Comparison of ENCODE assay signal across 20 cellular contexts in the genomic region with DNA sequence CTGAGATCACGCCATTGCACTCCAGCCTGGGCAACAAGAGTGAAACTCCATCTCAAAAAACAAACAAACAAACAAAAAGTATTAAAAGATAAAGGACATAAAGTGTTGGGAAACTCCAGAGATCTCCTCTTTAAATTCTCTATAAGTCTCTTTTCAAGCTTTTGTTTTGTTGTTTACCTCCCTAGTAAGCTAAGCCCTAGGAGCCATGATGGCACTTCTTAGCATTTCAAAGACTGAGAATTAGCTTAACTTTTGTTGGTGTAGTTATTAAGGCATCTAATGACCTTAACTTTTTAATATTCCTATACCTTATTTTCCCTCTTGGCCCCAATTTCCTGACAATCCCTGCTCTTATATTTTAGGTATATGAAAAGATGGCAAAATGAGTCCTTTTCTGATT.
DNase-seq lines count a peak whose midpoint lies in the region; TF ChIP-seq lines count a peak whose summit lies in the region.
"Had no signal": no experiment of that assay in that cellular context is flagged by ENCODE, and none has a peak within 500 bp of the region (broad histone marks: within the 10 kb centered on the region; RNA-seq: fewer than 3 reads in every experiment).

No MANE protein-coding gene starts in this region.

- H3K4me1 Mint-ChIP-seq in T-helper 2 cell treated with Interferon-gamma antibody and Interleukin-4, amounts not matched to agents 5 μg/mL and 100 μg/mL, for 36 hours (ENCODE audit: low read depth): peaks cover 57% of the 10 kb centered on the region
- peaks cover 35% of the 10 kb centered on the region for H3K4me1 Mint-ChIP-seq in dendritic cell treated with granulocyte-macrophage colony-stimulating factor and Interleukin-4, amounts not matched to agents 40 ng/mL and 50 ng/mL, for 4 days (ENCODE audit: low read depth)
- H3K4me1 Mint-ChIP-seq in nephron progenitor cell: peaks cover 49% of the 10 kb centered on the region
- peaks cover 57 to 72% (median 67%) of the 10 kb centered on the region in 3 donors for H3K4me1 Mint-ChIP-seq in CD8-positive, alpha-beta memory T cell

- H3K36me3 Mint-ChIP-seq in T-helper 2 cell treated with Interferon-gamma antibody and Interleukin-4, amounts not matched to agents 5 μg/mL and 100 μg/mL, for 36 hours (ENCODE audit: low read depth): peaks cover 17% of the 10 kb centered on the region
- peaks cover 17% of the 10 kb centered on the region for H3K36me3 Mint-ChIP-seq in dendritic cell treated with granulocyte-macrophage colony-stimulating factor and Interleukin-4, amounts not matched to agents 40 ng/mL and 50 ng/mL, for 4 days (ENCODE audit: low read depth)
- H3K36me3 Mint-ChIP-seq in nephron progenitor cell (ENCODE audit: low read depth): peaks cover 26% of the 10 kb centered on the region
- H3K36me3 Mint-ChIP-seq in CD8-positive, alpha-beta memory T cell: peaks cover 0 to 4% (median 3%) of the 10 kb centered on the region in 3 donors

- peak overlapping the region; percentile 73 for H3K27ac ChIP-seq in HUES48 (ENCODE audit: low read depth, low read length)
- no peak overlapping the region for H3K27ac ChIP-seq in CD8-positive, alpha-beta memory T cell (ENCODE audit: low read depth, low read length)
- H3K27ac ChIP-seq: 22Rv1, HL-60 had no signal

- H3K27me3 ChIP-seq in HUES48 (ENCODE audit: control insufficient read depth, insufficient read depth, low read length): 0 out of 2 replicates have a peak, but pooled peaks cover 5% of the 10 kb centered on the region
- no peaks in the 10 kb centered on the region for H3K27me3 ChIP-seq in CD8-positive, alpha-beta memory T cell (ENCODE audit: insufficient read depth, low read length, poor library complexity, severe bottlenecking)
- H3K27me3 ChIP-seq: BE2C had no signal

- no peak overlapping the region for H3K4me3 ChIP-seq in HUES48 (ENCODE audit: low read depth, low read length)
- no peak overlapping the region for H3K4me3 ChIP-seq in CD8-positive, alpha-beta memory T cell (ENCODE audit: low read length)

- no peaks in the 10 kb centered on the region for H3K9me3 ChIP-seq in HUES48 (ENCODE audit: control insufficient read depth, insufficient read depth, low read length)
- no peaks in the 10 kb centered on the region for H3K9me3 ChIP-seq in CD8-positive, alpha-beta memory T cell (ENCODE audit: low read length)
- H3K9me3 ChIP-seq: BE2C had no signal

- H3K9me3 Mint-ChIP-seq in T-helper 2 cell treated with Interferon-gamma antibody and Interleukin-4, amounts not matched to agents 5 μg/mL and 100 μg/mL, for 36 hours: no peaks in the 10 kb centered on the region
- no peaks in the 10 kb centered on the region for H3K9me3 Mint-ChIP-seq in dendritic cell treated with granulocyte-macrophage colony-stimulating factor and Interleukin-4, amounts not matched to agents 40 ng/mL and 50 ng/mL, for 4 days
- H3K9me3 Mint-ChIP-seq in nephron progenitor cell: no peaks in the 10 kb centered on the region
- H3K9me3 Mint-ChIP-seq in CD8-positive, alpha-beta memory T cell: no peaks in the 10 kb centered on the region
- H3K9me3 Mint-ChIP-seq: CD14-positive monocyte had no signal

- peak overlapping the region; percentile 21 for H3K27ac Mint-ChIP-seq in T-helper 2 cell treated with Interferon-gamma antibody and Interleukin-4, amounts not matched to agents 5 μg/mL and 100 μg/mL, for 36 hours
- peak overlapping the region; percentile 46 for H3K27ac Mint-ChIP-seq in dendritic cell treated with granulocyte-macrophage colony-stimulating factor and Interleukin-4, amounts not matched to agents 40 ng/mL and 50 ng/mL, for 4 days
- peak overlapping the region; percentile 76 for H3K27ac Mint-ChIP-seq in nephron progenitor cell
- no peak overlapping the region for H3K27ac Mint-ChIP-seq in CD8-positive, alpha-beta memory T cell

- H3K4me1 ChIP-seq in HUES48 (ENCODE audit: control insufficient read depth, insufficient read depth, low read length): peaks cover 17% of the 10 kb centered on the region
- peaks cover 61% of the 10 kb centered on the region for H3K4me1 ChIP-seq in CD8-positive, alpha-beta memory T cell (ENCODE audit: insufficient read depth, low read length)

- intact Hi-C loops in dendritic cell treated with granulocyte-macrophage colony-stimulating factor and Interleukin-4, amounts not matched to agents 40 ng/mL and 50 ng/mL, for 4 days (cut with micrococcal nuclease): no loop called here

- no peak overlapping the region for H3K9ac ChIP-seq in HUES48 (ENCODE audit: low read depth, low read length)

- no peak for DNase-seq in T-helper 2 cell treated with Interferon-gamma antibody and Interleukin-4, amounts not matched to agents 5 μg/mL and 100 μg/mL, for 36 hours (ENCODE audit: low spot score)
- DNase-seq in T-helper 2 cell: no peak
- DNase-seq in nephron progenitor cell: no peak
- DNase-seq in NCI-H1694 treated with DMSO at 0.1 percent for 48 hours (lab: John Stamatoyannopoulos, UW): no peak
- no peak for DNase-seq in CD8-positive, alpha-beta memory T cell
- no peak for DNase-seq in NCI-H2029 (lab: John Stamatoyannopoulos, UW)
- DNase-seq: BE2C; NCI-H1092; NCI-H1417 treated with DMSO at 0.1 percent for 48 hours; NCI-H187; NCI-H526; NCI-H82; NK-92 treated with Interleukin-12 subunit alpha and Interleukin-12 subunit beta, amount 100 ng/mL, for 24 hours; PC-3; Right ventricle myocardium superior had no signal

- CTCF ChIA-PET in CD8-positive, alpha-beta memory T cell (lab: Charles Lee): interaction anchor here (5.0 kb wide), 1 partner anchor 34 kb away, joined by 18 read pairs; no protein-coding TSS in a partner anchor

- H3K4me3 Mint-ChIP-seq in T-helper 2 cell treated with Interferon-gamma antibody and Interleukin-4, amounts not matched to agents 5 μg/mL and 100 μg/mL, for 36 hours: no peak overlapping the region
- no peak overlapping the region for H3K4me3 Mint-ChIP-seq in dendritic cell treated with granulocyte-macrophage colony-stimulating factor and Interleukin-4, amounts not matched to agents 40 ng/mL and 50 ng/mL, for 4 days
- H3K4me3 Mint-ChIP-seq in nephron progenitor cell: no peak overlapping the region
- no peak overlapping the region for H3K4me3 Mint-ChIP-seq in CD8-positive, alpha-beta memory T cell
- H3K4me3 Mint-ChIP-seq: CD14-positive monocyte had no signal

- POLR2A ChIA-PET in CD8-positive, alpha-beta memory T cell (lab: Charles Lee): no interaction called here

- H3K36me3 ChIP-seq in HUES48 (ENCODE audit: control insufficient read depth, insufficient read depth, low read length): peaks cover under 1% of the 10 kb centered on the region; the same call in 1 of the 2 replicates
- H3K36me3 ChIP-seq in CD8-positive, alpha-beta memory T cell (ENCODE audit: insufficient read depth, low read length): no peaks in the 10 kb centered on the region

- H3K27me3 Mint-ChIP-seq in T-helper 2 cell treated with Interferon-gamma antibody and Interleukin-4, amounts not matched to agents 5 μg/mL and 100 μg/mL, for 36 hours (ENCODE audit: low read depth): no peaks in the 10 kb centered on the region
- H3K27me3 Mint-ChIP-seq in dendritic cell treated with granulocyte-macrophage colony-stimulating factor and Interleukin-4, amounts not matched to agents 40 ng/mL and 50 ng/mL, for 4 days: no peaks in the 10 kb centered on the region
- peaks cover 2% of the 10 kb centered on the region for H3K27me3 Mint-ChIP-seq in nephron progenitor cell (ENCODE audit: low read depth, poor library complexity)
- H3K27me3 Mint-ChIP-seq in CD8-positive, alpha-beta memory T cell: no peaks in the 10 kb centered on the region

- TF ChIP-seq CTCF in nephron progenitor cell (IDR thresholded peaks at IDR 0.05): no peak

Comparison
In these comparisons a context has a peak if more than half of its experiments do, and no peak if none do; other contexts are left out.
1. H3K27ac Mint-ChIP-seq: peak in T-helper 2 cell treated with Interferon-gamma antibody and Interleukin-4, amounts not matched to agents 5 μg/mL and 100 μg/mL, for 36 hours (single experiment), dendritic cell treated with granulocyte-macrophage colony-stimulating factor and Interleukin-4, amounts not matched to agents 40 ng/mL and 50 ng/mL, for 4 days (single experiment) and nephron progenitor cell (single experiment); none in CD8-positive, alpha-beta memory T cell (0 of 8).